ENCODE assay signal across 1 cellular context in genomic region chr19:50269653-50270052, GRCh38.
TF ChIP-seq lines count a peak whose summit lies in the region.

No MANE protein-coding gene starts in this region.

TF ChIP-seq in K562, 482 proteins besides CTCF, POLR2A, EP300 and RAD21 (continued from another document and continues in another):
- TF ChIP-seq CLOCK (CRISPR knock-in tag; IDR thresholded peaks at IDR 0.05; ENCODE audit: borderline replicate concordance) (no peak), MXI1 (IDR thresholded peaks at IDR 0.05; ENCODE audit: low read depth, low read length) (no peak; the same call in 1 of the 2 replicates), IRF1 (CRISPR knock-in tag; IDR thresholded peaks at IDR 0.05; ENCODE audit: borderline replicate concordance) (no peak), ZEB2 (IDR thresholded peaks at IDR 0.05) (peak; percentile 89), USF2 (CRISPR knock-in tag; IDR thresholded peaks at IDR 0.05) (no peak), SMARCE1 (IDR thresholded peaks at IDR 0.05) (peak; percentile 96), TCF15 (CRISPR knock-in tag; IDR thresholded peaks at IDR 0.05) (no peak), BRF1 (IDR thresholded peaks at IDR 0.05; ENCODE audit: borderline replicate concordance, extremely low read depth, insufficient read length) (no peak), LARP7 (IDR thresholded peaks at IDR 0.05) (no peak), ILK (tag; IDR thresholded peaks at IDR 0.05; ENCODE audit: borderline replicate concordance, low read depth) (no peak), STAT5B (CRISPR knock-in tag; IDR thresholded peaks at IDR 0.05) (no peak), ZNF449 (CRISPR knock-in tag; IDR thresholded peaks at IDR 0.05) (no peak), TFAP4 (CRISPR knock-in tag; IDR thresholded peaks at IDR 0.05; ENCODE audit: borderline replicate concordance) (peak; percentile 72; the same call in 1 of the 2 replicates), CEBPG (CRISPR knock-in tag; IDR thresholded peaks at IDR 0.05) (no peak), CEBPG (tag; conservative IDR thresholded peaks at IDR 0.05 in 1 of 2, IDR thresholded peaks at IDR 0.05 in 1 of 2) (no peak), ERF (CRISPR knock-in tag; IDR thresholded peaks at IDR 0.05) (no peak), SRF (CRISPR knock-in tag; IDR thresholded peaks at IDR 0.05) (0 out of 4 replicates have a peak, but pooled peaks of 1 of the 2 experiments have one; percentile 38), SP1 (CRISPR knock-in tag; IDR thresholded peaks at IDR 0.05) (peak; percentile 69), SOX6 (IDR thresholded peaks at IDR 0.05) (peak; percentile 95), GTF2B (IDR thresholded peaks at IDR 0.05; ENCODE audit: extremely low read depth, insufficient read length) (no peak), HMGN3 (IDR thresholded peaks at IDR 0.05; ENCODE audit: borderline replicate concordance, extremely low read depth, insufficient read length, low read depth, low read length) (no peak), ZNF280A (IDR thresholded peaks at IDR 0.05; ENCODE audit: low read depth, partially characterized antibody) (no peak), E2F6 (IDR thresholded peaks at IDR 0.05; ENCODE audit: borderline replicate concordance in 1 of 2, extremely low read depth in 1 of 2, insufficient read depth in 1 of 2, insufficient read length in 1 of 2, low read depth in 1 of 2, low read length in 1 of 2, poor library complexity in 1 of 2, severe bottlenecking in 1 of 2) (no peak), RBM14 (IDR thresholded peaks at IDR 0.05; ENCODE audit: borderline replicate concordance, insufficient read depth, low read depth, low read length) (no peak), E2F1 (CRISPR knock-in tag; IDR thresholded peaks at IDR 0.05) (no peak), FUS (optimal IDR thresholded peaks at IDR 0.05; ENCODE audit: low read depth, low read length) (no peak), PRPF4 (IDR thresholded peaks at IDR 0.05; ENCODE audit: insufficient read depth, low read depth, low read length, poor library complexity, severe bottlenecking) (no peak), SREBF2 (CRISPR knock-in tag; IDR thresholded peaks at IDR 0.05) (no peak), CBFA2T3 (IDR thresholded peaks at IDR 0.05) (peak; percentile 99), ZFX (CRISPR knock-in tag; IDR thresholded peaks at IDR 0.05) (peak; percentile 28; the same call in 1 of the 2 replicates), RBM39 (optimal IDR thresholded peaks at IDR 0.05; ENCODE audit: low read depth, low read length) (no peak), ZNF592 (IDR thresholded peaks at IDR 0.05) (no peak), ZNF586 (CRISPR knock-in tag; conservative IDR thresholded peaks at IDR 0.05) (no peak), ZNF3 (CRISPR knock-in tag; IDR thresholded peaks at IDR 0.05) (no peak), KDM4B (IDR thresholded peaks at IDR 0.05; ENCODE audit: borderline replicate concordance in 2 of 2, low read depth in 1 of 2) (no peak), VEZF1 (CRISPR knock-in tag; IDR thresholded peaks at IDR 0.05) (peak; percentile 77), KLF6 (CRISPR knock-in tag; IDR thresholded peaks at IDR 0.05; ENCODE audit: borderline replicate concordance) (no peak), GTF2A2 (tag; IDR thresholded peaks at IDR 0.05) (no peak), ARHGAP35 (IDR thresholded peaks at IDR 0.05; ENCODE audit: partially characterized antibody) (no peak), ZFP30 (CRISPR knock-in tag; IDR thresholded peaks at IDR 0.05; ENCODE audit: borderline replicate concordance) (no peak), ZNF655 (CRISPR knock-in tag; IDR thresholded peaks at IDR 0.05) (no peak), NFE2L1 (tag; IDR thresholded peaks at IDR 0.05; ENCODE audit: borderline replicate concordance, low read depth) (no peak), NUFIP1 (IDR thresholded peaks at IDR 0.05; ENCODE audit: partially characterized antibody) (no peak), FIP1L1 (IDR thresholded peaks at IDR 0.05; ENCODE audit: low read depth, low read length, poor library complexity, severe bottlenecking) (no peak)
